Comparison of ENCODE assay signal across 20 cellular contexts in genomic region chr3:52068055-52068704, GRCh38. TPM values are rescaled to one million over a fixed set of nuclear protein-coding genes. Genes with fewer than 3 reads are reported as not detected.
DNase-seq lines count a peak whose midpoint lies in the region; ATAC-seq and TF ChIP-seq lines count a peak whose summit lies in the region.
"Had no signal": no experiment of that assay in that cellular context is flagged by ENCODE, and none has a peak within 500 bp of the region (broad histone marks: within the 10 kb centered on the region; RNA-seq: fewer than 3 reads in every experiment).

No MANE protein-coding gene starts in this region.

- ATAC-seq in stimulated activated effector memory CD8-positive, alpha-beta T cell treated with anti-CD3 and anti-CD28 coated beads, Interleukin-12 subunit alpha, Interleukin-12 subunit beta, amount 100 ng/mL, for 72 hours, result no peak
- ATAC-seq: A549, PC-3, right lobe of liver had no signal

- H3K4me3 Mint-ChIP-seq in endodermal cell, result no peak overlapping the region
- no peak overlapping the region for H3K4me3 Mint-ChIP-seq in nephron progenitor cell
- H3K4me3 Mint-ChIP-seq in stimulated activated effector memory CD8-positive, alpha-beta T cell treated with anti-CD3 and anti-CD28 coated beads, Interleukin-12 subunit alpha, Interleukin-12 subunit beta, amount 100 ng/mL, for 72 hours, result no peak overlapping the region
- H3K4me3 Mint-ChIP-seq: activated naive CD4-positive, alpha-beta T cell treated with anti-CD3 and anti-CD28 coated beads, Interleukin-2, amount 10 ng/mL, durations not matched to agents 7 days and 5 days; CD4-positive, alpha-beta T cell had no signal

- no peaks in the 10 kb centered on the region for H3K27me3 ChIP-seq in endodermal cell (ENCODE audit: control insufficient read depth, insufficient read depth, low read length, poor library complexity, severe bottlenecking)
- H3K27me3 ChIP-seq: right lobe of liver, SJCRH30, stomach had no signal

- no peak overlapping the region for H3K4me3 ChIP-seq in endodermal cell (ENCODE audit: low read length)
- H3K4me3 ChIP-seq: A549, left ventricle myocardium inferior, right lobe of liver, SJCRH30, stomach had no signal

- H3K36me3 Mint-ChIP-seq in endodermal cell (ENCODE audit: low read depth), result no peaks in the 10 kb centered on the region
- no peaks in the 10 kb centered on the region for H3K36me3 Mint-ChIP-seq in nephron progenitor cell (ENCODE audit: low read depth)
- no peaks in the 10 kb centered on the region for H3K36me3 Mint-ChIP-seq in stimulated activated effector memory CD8-positive, alpha-beta T cell treated with anti-CD3 and anti-CD28 coated beads, Interleukin-12 subunit alpha, Interleukin-12 subunit beta, amount 100 ng/mL, for 72 hours
- H3K36me3 Mint-ChIP-seq: activated naive CD4-positive, alpha-beta T cell treated with anti-CD3 and anti-CD28 coated beads, Interleukin-2, amount 10 ng/mL, durations not matched to agents 7 days and 5 days had no signal

- H3K27ac Mint-ChIP-seq in endodermal cell (no peak overlapping the region), nephron progenitor cell (peak overlapping the region; percentile 88)
- no peak overlapping the region for H3K27ac Mint-ChIP-seq in stimulated activated effector memory CD8-positive, alpha-beta T cell treated with anti-CD3 and anti-CD28 coated beads, Interleukin-12 subunit alpha, Interleukin-12 subunit beta, amount 100 ng/mL, for 72 hours
- H3K27ac Mint-ChIP-seq: activated naive CD4-positive, alpha-beta T cell treated with anti-CD3 and anti-CD28 coated beads, Interleukin-2, amount 10 ng/mL, durations not matched to agents 7 days and 5 days; CD4-positive, alpha-beta T cell had no signal

- peak overlapping the region; percentile 60 for H3K27ac ChIP-seq in endodermal cell (ENCODE audit: low read depth, low read length)
- H3K27ac ChIP-seq: A549, left ventricle myocardium inferior, right lobe of liver, SJCRH30, stomach, WERI-Rb-1 had no signal

- H3K4me1 ChIP-seq in endodermal cell (ENCODE audit: control insufficient read depth, insufficient read depth, low read length), result no peaks in the 10 kb centered on the region
- H3K4me1 ChIP-seq: A549, right lobe of liver had no signal

- peak; percentile 69 for DNase-seq in AG08395 (ENCODE audit: low spot score)
- no peak for DNase-seq in endodermal cell
- peak; percentile 71 for DNase-seq in nephron progenitor cell
- DNase-seq in Kasumi-1 (lab: John Stamatoyannopoulos, UW), result no peak
- DNase-seq in stimulated activated effector memory CD8-positive, alpha-beta T cell treated with anti-CD3 and anti-CD28 coated beads, Interleukin-12 subunit alpha, Interleukin-12 subunit beta, amount 100 ng/mL, for 72 hours (ENCODE audit: low spot score in 2 of 2), result no peak
- DNase-seq in stimulated activated CD4-positive, alpha-beta T cell treated with anti-CD3 and anti-CD28 coated beads, Interleukin-4, amount 100 ng/mL, for 1 hour, result no peak
- DNase-seq in epidermal melanocyte (ENCODE audit: insufficient read length, low spot score), result no peak
- DNase-seq: activated CD4-positive, alpha-beta T cell treated with anti-CD3 and anti-CD28 coated beads, Interleukin-2, amount 50 U/mL, for 4 hours; activated naive CD4-positive, alpha-beta T cell treated with anti-CD3 and anti-CD28 coated beads, Interleukin-2, amount 10 ng/mL, durations not matched to agents 7 days and 5 days; CD4-positive, alpha-beta T cell; left ventricle myocardium inferior; NCI-H1694; PC-3; right lobe of liver; SJCRH30; stimulated activated CD4-positive, alpha-beta T cell treated with anti-CD3 and anti-CD28 coated beads, Interleukin-1b, Interleukin-23, amount 100 ng/mL, for 48 hours; stomach; WERI-Rb-1 had no signal

- H3K27me3 Mint-ChIP-seq in endodermal cell (ENCODE audit: insufficient read depth) (peaks cover 8% of the 10 kb centered on the region), nephron progenitor cell (ENCODE audit: low read depth, poor library complexity) (peaks cover 16% of the 10 kb centered on the region)
- H3K27me3 Mint-ChIP-seq: CD4-positive, alpha-beta T cell had no signal

- no peaks in the 10 kb centered on the region for H3K9me3 ChIP-seq in endodermal cell (ENCODE audit: control insufficient read depth, low read length)
- H3K9me3 ChIP-seq: A549, left ventricle myocardium inferior, right lobe of liver, SJCRH30, stomach had no signal

- H3K36me3 ChIP-seq in endodermal cell (ENCODE audit: control insufficient read depth, insufficient read depth, low read length), result no peaks in the 10 kb centered on the region
- H3K36me3 ChIP-seq: left ventricle myocardium inferior, right lobe of liver, SJCRH30, stomach, WERI-Rb-1 had no signal

- no peaks in the 10 kb centered on the region for H3K9me3 Mint-ChIP-seq in endodermal cell
- H3K9me3 Mint-ChIP-seq in nephron progenitor cell, result no peaks in the 10 kb centered on the region
- H3K9me3 Mint-ChIP-seq in stimulated activated effector memory CD8-positive, alpha-beta T cell treated with anti-CD3 and anti-CD28 coated beads, Interleukin-12 subunit alpha, Interleukin-12 subunit beta, amount 100 ng/mL, for 72 hours, result no peaks in the 10 kb centered on the region
- H3K9me3 Mint-ChIP-seq: activated naive CD4-positive, alpha-beta T cell treated with anti-CD3 and anti-CD28 coated beads, Interleukin-2, amount 10 ng/mL, durations not matched to agents 7 days and 5 days; CD4-positive, alpha-beta T cell had no signal

- WGBS in endodermal cell (ENCODE audit: insufficient coverage in 1 of 2, insufficient read length in 1 of 2), 2 experiments, result 88 to 91% methylated on average over 7 to 14 of the region's 14 CpGs

- no peak overlapping the region for H3K9ac ChIP-seq in endodermal cell (ENCODE audit: extremely low read depth, low read length, poor library complexity, severe bottlenecking)

- H3K4me1 Mint-ChIP-seq in endodermal cell (no peaks in the 10 kb centered on the region), nephron progenitor cell (peaks cover 61% of the 10 kb centered on the region)
- H3K4me1 Mint-ChIP-seq in stimulated activated effector memory CD8-positive, alpha-beta T cell treated with anti-CD3 and anti-CD28 coated beads, Interleukin-12 subunit alpha, Interleukin-12 subunit beta, amount 100 ng/mL, for 72 hours, result peaks cover 23% of the 10 kb centered on the region
- H3K4me1 Mint-ChIP-seq: activated naive CD4-positive, alpha-beta T cell treated with anti-CD3 and anti-CD28 coated beads, Interleukin-2, amount 10 ng/mL, durations not matched to agents 7 days and 5 days had no signal

- no peak for TF ChIP-seq CTCF in endodermal cell (conservative IDR thresholded peaks at IDR 0.05)
- no peak for TF ChIP-seq CTCF in nephron progenitor cell (IDR thresholded peaks at IDR 0.05)

TF ChIP-seq in PFSK-1, 5 proteins besides CTCF, POLR2A, EP300 and RAD21:
- TF ChIP-seq REST (IDR thresholded peaks at IDR 0.05; ENCODE audit: insufficient read depth in 1 of 2, low read depth in 2 of 2, low read length in 2 of 2) (0 out of 4 replicates have a peak, but pooled peaks of 1 of the 2 experiments have one; percentile 33), FOXP2 (optimal IDR thresholded peaks at IDR 0.05; ENCODE audit: borderline replicate concordance, extremely low read depth, extremely low read length, insufficient read depth) (no peak), TAF1 (IDR thresholded peaks at IDR 0.05; ENCODE audit: borderline replicate concordance, insufficient read depth, low read length) (no peak), POLR2AphosphoS5 (IDR thresholded peaks at IDR 0.05; ENCODE audit: low read depth, low read length) (peak; percentile 38; the same call in 1 of the 2 replicates), SIN3A (IDR thresholded peaks at IDR 0.05; ENCODE audit: borderline replicate concordance, insufficient read depth, low read length) (0 out of 2 replicates have a peak, but pooled peaks have one; percentile 62)

RNA-seq across cellular contexts. Expression of gene DUSP7, which starts 11.8 kb away (rescaled TPM):
- 49.7 TPM for polyA plus RNA-seq in PFSK-1 (2012; ENCODE audit: insufficient read length, low read depth)
- 10 to 100 TPM; 14.2 to 16.7 TPM for total RNA-seq in endodermal cell
- 11.4 TPM for polyA plus RNA-seq in endodermal cell (2013, experiment 1 of 2)
- polyA plus RNA-seq in endodermal cell (2013, experiment 2 of 2), result 9.9 TPM

Comparison
In these comparisons a context has a peak if more than half of its experiments do, and no peak if none do; other contexts are left out.
1. DNase-seq: peak in AG08395 (single experiment) and nephron progenitor cell (single experiment); none in endodermal cell (single experiment), Kasumi-1 (0 of 2), stimulated activated effector memory CD8-positive, alpha-beta T cell treated with anti-CD3 and anti-CD28 coated beads, Interleukin-12 subunit alpha, Interleukin-12 subunit beta, amount 100 ng/mL, for 72 hours (0 of 2), stimulated activated CD4-positive, alpha-beta T cell treated with anti-CD3 and anti-CD28 coated beads, Interleukin-4, amount 100 ng/mL, for 1 hour (single experiment) and epidermal melanocyte (single experiment).